In the genomic region with DNA sequence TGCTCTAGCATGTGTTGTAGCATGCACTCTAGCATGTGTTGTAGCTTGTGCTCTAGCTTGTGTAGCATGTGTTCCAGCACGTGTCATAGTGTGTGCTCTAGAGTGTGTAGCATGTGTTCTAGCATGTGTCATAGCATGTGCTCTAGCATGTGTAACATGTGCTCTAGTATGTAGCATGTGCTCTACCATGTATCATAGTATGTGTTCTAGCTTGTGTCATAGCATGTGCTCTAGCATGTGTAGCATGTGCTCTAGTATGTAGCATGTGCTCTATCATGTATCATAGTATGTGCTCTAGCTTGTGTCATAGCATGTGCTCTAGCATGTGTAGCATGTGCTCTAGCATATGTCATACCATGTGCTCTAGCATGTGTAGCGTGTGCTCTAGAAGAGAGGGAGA, we compare ENCODE assay signal across 25 cellular contexts.
"Had no signal": no experiment of that assay in that cellular context is flagged by ENCODE, and none has a peak within 500 bp of the region (broad histone marks: within the 10 kb centered on the region; RNA-seq: fewer than 3 reads in every experiment).

No MANE protein-coding gene starts in this region.

- H3K27me3 ChIP-seq: left lung, neural progenitor cell, ovary, sigmoid colon, spleen, suprapubic skin, tibial artery, uterus had no signal

- DNase-seq: hypothalamus; immature natural killer cell; kidney; left colon; left lung; lower lobe of right lung; mammary epithelial cell; mesenchymal stem cell; naive thymus-derived CD8-positive, alpha-beta T cell; ovary; retina; right cardiac atrium; sigmoid colon; small intestine; spleen; stimulated activated CD4-positive, alpha-beta T cell treated with anti-CD3 and anti-CD28 coated beads, Interleukin-4, amount 100 ng/mL, for 24 hours; stimulated activated naive CD4-positive, alpha-beta T cell; tibial artery; uterus had no signal

- ATAC-seq: left colon; left lung; lower lobe of right lung; naive thymus-derived CD8-positive, alpha-beta T cell; right cardiac atrium; stimulated activated effector memory CD8-positive, alpha-beta T cell treated with anti-CD3 and anti-CD28 coated beads, Interleukin-12 subunit alpha, Interleukin-12 subunit beta, amount 100 ng/mL, for 72 hours had no signal

- H3K9ac ChIP-seq: neural progenitor cell had no signal

- H3K4me3 ChIP-seq: left lung, lower lobe of right lung, neural progenitor cell, ovary, prostate gland, sigmoid colon, spleen, suprapubic skin, thoracic aorta, tibial artery, uterus had no signal

- H3K9me3 ChIP-seq: left lung, lower lobe of right lung, ovary, prostate gland, sigmoid colon, suprapubic skin, thoracic aorta, tibial artery, uterus had no signal

- H2AFZ ChIP-seq: neural progenitor cell had no signal

- H3K36me3 ChIP-seq: left lung, lower lobe of right lung, neural progenitor cell, ovary, prostate gland, sigmoid colon, spleen, suprapubic skin, thoracic aorta, tibial artery, uterus had no signal

- H3K27ac ChIP-seq: left lung, lower lobe of right lung, neural progenitor cell, ovary, prostate gland, sigmoid colon, suprapubic skin, thoracic aorta, uterus had no signal

- H3K4me1 ChIP-seq: left lung, lower lobe of right lung, neural progenitor cell, prostate gland, sigmoid colon, suprapubic skin, uterus had no signal

- H3K4me2 ChIP-seq: neural progenitor cell had no signal

- FAIRE-seq: islet of Langerhans, kidney, small intestine had no signal
